ENCODE assay signal across 7 cellular contexts in genomic region chr1:6486433-6487011, GRCh38. TPM values are rescaled to one million over a fixed set of nuclear protein-coding genes. Genes with fewer than 3 reads are reported as not detected.
DNase-seq lines count a peak whose midpoint lies in the region; ATAC-seq and TF ChIP-seq lines count a peak whose summit lies in the region.

No MANE protein-coding gene starts in this region.

- peak overlapping the region; percentile 83 for H2BK120ac ChIP-seq in neuronal stem cell (ENCODE audit: low read depth, low read length)

- H3K23ac ChIP-seq in neuronal stem cell (ENCODE audit: low read depth, low read length, poor library complexity): no peak overlapping the region

- peak overlapping the region; percentile 64 for H3K14ac ChIP-seq in neuronal stem cell (ENCODE audit: low read length)

- no peak overlapping the region for H4K8ac ChIP-seq in neuronal stem cell (ENCODE audit: low read depth, low read length)

- H3K36me3 ChIP-seq in neuronal stem cell (replicated peaks in 1 of 2; ENCODE audit: control insufficient read depth in 2 of 2, insufficient read depth in 2 of 2, low read length in 2 of 2) (peaks cover 0 to 6% of the 10 kb centered on the region in 2 donors), stomach (no peaks in the 10 kb centered on the region)

- peaks cover 8% of the 10 kb centered on the region for H3K27me3 Mint-ChIP-seq in activated T-helper 17 cell treated with anti-CD3 and anti-CD28 coated beads, Interleukin-2, amount 50 U/mL, for 72 hours

- no peaks in the 10 kb centered on the region for H3K27me3 ChIP-seq in neuronal stem cell (ENCODE audit: control insufficient read depth in 3 of 3, insufficient read depth in 3 of 3, low read depth in 1 of 3, low read length in 3 of 3)
- H3K27me3 ChIP-seq in stomach: peaks cover 0 to 57% (median 37%) of the 10 kb centered on the region in 3 donors

- H3K4me3 ChIP-seq in GM12865 (ENCODE audit: low read depth, low read length) (no peak overlapping the region), neuronal stem cell (ENCODE audit: low read length in 2 of 2) (peak overlapping the region; percentile 62 to 71), stomach (peak overlapping the region in 1 of 4 donors; percentile 34)

- TF ChIP-seq CTCF in GM12865 (IDR thresholded peaks at IDR 0.05; ENCODE audit: insufficient read depth, low read depth, low read length, missing control alignments) (peak; percentile 93), stomach (IDR thresholded peaks at IDR 0.05) (peak in 5 of 7 experiments; percentile 57 to 86 (median 77))

- H3K4me3 Mint-ChIP-seq in activated T-helper 17 cell treated with anti-CD3 and anti-CD28 coated beads, Interleukin-2, amount 50 U/mL, for 72 hours: peak overlapping the region; percentile 64

- H3K79me1 ChIP-seq in neuronal stem cell (ENCODE audit: low read depth, low read length): peaks cover 2% of the 10 kb centered on the region

- WGBS in neuronal stem cell (ENCODE audit: extremely low coverage in 2 of 2, insufficient read length in 2 of 2, insufficient replicate concordance in 1 of 2), 2 donors: no CpG with 5 or more reads among the region's 15 CpGs
- 2 to 5% (median 2%) methylated on average over 5 to 15 of the region's 15 CpGs for WGBS in stomach, 5 donors

- H3K4me1 Mint-ChIP-seq in activated T-helper 17 cell treated with anti-CD3 and anti-CD28 coated beads, Interleukin-2, amount 50 U/mL, for 72 hours: peaks cover 10% of the 10 kb centered on the region

- H3K27ac Mint-ChIP-seq in activated T-helper 17 cell treated with anti-CD3 and anti-CD28 coated beads, Interleukin-2, amount 50 U/mL, for 72 hours: no peak overlapping the region

- no peak overlapping the region for H2BK5ac ChIP-seq in neuronal stem cell (ENCODE audit: low read length)

- H2AFZ ChIP-seq in neuronal stem cell (ENCODE audit: low read length): peak overlapping the region; percentile 93

- peak overlapping the region; percentile 95 for H3K4me2 ChIP-seq in neuronal stem cell (ENCODE audit: insufficient read depth, low read length, poor library complexity, severe bottlenecking)

- DNase-seq in GM12865 (ENCODE audit: low read depth) (peak; percentile 83), KBM-7 (peak; percentile 83), RPMI8226 (peak; percentile 94), fibroblast of the conjunctiva (ENCODE audit: low read depth) (peak; percentile 59), neuronal stem cell (ENCODE audit: low spot score) (peak; percentile 88), stomach (peak; percentile 90)

- no peaks in the 10 kb centered on the region for H3K9me3 Mint-ChIP-seq in activated T-helper 17 cell treated with anti-CD3 and anti-CD28 coated beads, Interleukin-2, amount 50 U/mL, for 72 hours

- no peak overlapping the region for H3K9ac ChIP-seq in neuronal stem cell (ENCODE audit: low read depth, low read length, poor library complexity)

- peak overlapping the region; percentile 88 for H2AK5ac ChIP-seq in neuronal stem cell (ENCODE audit: low read depth, low read length)

- H2BK15ac ChIP-seq in neuronal stem cell (ENCODE audit: low read length): peak overlapping the region; percentile 68

- H3K9me3 ChIP-seq in neuronal stem cell (replicated peaks in 1 of 2; ENCODE audit: control insufficient read depth in 2 of 2, insufficient read depth in 1 of 2, low read depth in 1 of 2, low read length in 2 of 2) (no peaks in the 10 kb centered on the region), stomach (no peaks in the 10 kb centered on the region)

- no peaks in the 10 kb centered on the region for H3K36me3 Mint-ChIP-seq in activated T-helper 17 cell treated with anti-CD3 and anti-CD28 coated beads, Interleukin-2, amount 50 U/mL, for 72 hours (ENCODE audit: low read depth)

- H2BK12ac ChIP-seq in neuronal stem cell (ENCODE audit: low read length): no peak overlapping the region

- no peak for TF ChIP-seq EP300 in stomach (IDR thresholded peaks at IDR 0.05)

- H3K18ac ChIP-seq in neuronal stem cell (ENCODE audit: low read length): peak overlapping the region; percentile 93

- ATAC-seq in activated T-helper 17 cell treated with anti-CD3 and anti-CD28 coated beads, Interleukin-2, amount 50 U/mL, for 72 hours (replicated peaks): peak; percentile 67

- in situ Hi-C loops in KBM-7 (cut with MboI; ENCODE audit: low pct_unique_long_range_greater_than_20kb, low sequenced_read_pairs): no loop called here

- peaks cover 15 to 22% of the 10 kb centered on the region in 2 donors for H3K4me1 ChIP-seq in neuronal stem cell (ENCODE audit: control insufficient read depth in 2 of 2, insufficient read depth in 1 of 2, low read depth in 1 of 2, low read length in 2 of 2)
- peaks cover 28 to 70% (median 49%) of the 10 kb centered on the region in 4 donors for H3K4me1 ChIP-seq in stomach

- H3K4ac ChIP-seq in neuronal stem cell (ENCODE audit: low read length): no peak overlapping the region

- no peak overlapping the region for H4K91ac ChIP-seq in neuronal stem cell (ENCODE audit: low read depth, low read length, poor library complexity)

- intact Hi-C loops in stomach (cut with DNase I; ENCODE audit: low total_unique reads): loop anchor here (5.0 kb wide), 1 partner anchor 161 kb away; no protein-coding TSS in a partner anchor

- H3K27ac ChIP-seq in neuronal stem cell (replicated peaks; ENCODE audit: low read length): no peak overlapping the region
- H3K27ac ChIP-seq in stomach: no peak overlapping the region

- TF ChIP-seq POLR2A in stomach (IDR thresholded peaks at IDR 0.05): no peak

RNA-seq across cellular contexts. Expression of gene PLEKHG5, which starts 4.9 kb away (rescaled TPM):
- 1 to 10 TPM; 3.2 to 3.8 TPM for total RNA-seq in activated T-helper 17 cell treated with anti-CD3 and anti-CD28 coated beads, Interleukin-2, amount 50 U/mL, for 72 hours
- 18.8 TPM for polyA plus RNA-seq in neuronal stem cell (2013, experiment 1 of 2)
- 18.8 TPM for polyA plus RNA-seq in neuronal stem cell (2013, experiment 2 of 2)
- total RNA-seq in stomach: 10 to 100 TPM in 2 of 5 donors, 1 to 10 TPM in 3; 4.9 to 58.8 (median 9.8) TPM
- 1 to 10 TPM; 1.4 to 7.2 (median 1.8) TPM for polyA plus RNA-seq in stomach

RNA-seq across cellular contexts. Expression of gene TNFRSF25, which starts 20.5 kb away (rescaled TPM):
- 100 to 1,000 TPM; 132 to 199 TPM for total RNA-seq in activated T-helper 17 cell treated with anti-CD3 and anti-CD28 coated beads, Interleukin-2, amount 50 U/mL, for 72 hours
- polyA plus RNA-seq in neuronal stem cell (2013, experiment 1 of 2): 14.5 TPM
- 14.1 TPM for polyA plus RNA-seq in neuronal stem cell (2013, experiment 2 of 2)
- total RNA-seq in stomach: 100 to 1,000 TPM in 1 of 5 donors, 10 to 100 TPM in 2, 1 to 10 TPM in 2; 6.1 to 215 (median 21.4) TPM
- polyA plus RNA-seq in stomach: 10 to 100 TPM in 1 of 3 donors, 1 to 10 TPM in 2; 2.7 to 41.6 (median 2.9) TPM
